Comparison of ENCODE assay signal across 8 cellular contexts in genomic region chr5:132389453-132390286, GRCh38. TPM values are rescaled to one million over a fixed set of nuclear protein-coding genes. Genes with fewer than 3 reads are reported as not detected.
DNase-seq lines count a peak whose midpoint lies in the region; ATAC-seq and TF ChIP-seq lines count a peak whose summit lies in the region.

No MANE protein-coding gene starts in this region.

- intact Hi-C loops in testis (cut with DNase I; ENCODE audit: low total_unique reads), result loop anchor here (5.0 kb wide), 1 partner anchor 108 kb away; no protein-coding TSS in a partner anchor

- H3K4me1 ChIP-seq in SJCRH30, result peaks cover 41% of the 10 kb centered on the region
- peaks cover 45% of the 10 kb centered on the region for H3K4me1 ChIP-seq in skeletal muscle satellite cell (ENCODE audit: control insufficient read depth, insufficient read depth, low read length)
- peaks cover 30% of the 10 kb centered on the region for H3K4me1 ChIP-seq in testis

- TF ChIP-seq POLR2A in testis (IDR thresholded peaks at IDR 0.05), result no peak

- H3K4me2 ChIP-seq in skeletal muscle satellite cell (ENCODE audit: low read length), result peak overlapping the region; percentile 6

- TF ChIP-seq CTCF in testis (IDR thresholded peaks at IDR 0.05), result no peak

- H3K27ac ChIP-seq in SJCRH30 (no peak overlapping the region), testis (no peak overlapping the region)

- H3K36me3 ChIP-seq in SJCRH30, result no peaks in the 10 kb centered on the region
- H3K36me3 ChIP-seq in skeletal muscle satellite cell (ENCODE audit: insufficient read depth, low read length), result peaks cover 7% of the 10 kb centered on the region
- no peaks in the 10 kb centered on the region for H3K36me3 ChIP-seq in testis (ENCODE audit: low read depth, missing control alignments)

- peak overlapping the region; percentile 6 for H3K9ac ChIP-seq in skeletal muscle satellite cell (ENCODE audit: low read depth, low read length)

- H3K4me3 ChIP-seq in SJCRH30 (no peak overlapping the region), skeletal muscle satellite cell (ENCODE audit: low read length) (no peak overlapping the region), testis (no peak overlapping the region)

- H3K9me3 ChIP-seq in SJCRH30 (replicated peaks) (no peaks in the 10 kb centered on the region), skeletal muscle satellite cell (replicated peaks; ENCODE audit: low read length) (no peaks in the 10 kb centered on the region), testis (no peaks in the 10 kb centered on the region)

- DNase-seq in GM04504 (ENCODE audit: low read depth) (peak; percentile 100), SJCRH30 (peak; percentile 69 to 71), fibroblast of gingiva (ENCODE audit: low read depth) (peak; percentile 94), NCI-H2107 (lab: John Stamatoyannopoulos, UW) (no peak), testis (no peak), NOMO-1 (lab: John Stamatoyannopoulos, UW; ENCODE audit: unreplicated experiment in 2 of 2) (no peak)

- H3K27me3 ChIP-seq in SJCRH30, result no peaks in the 10 kb centered on the region
- no peaks in the 10 kb centered on the region for H3K27me3 ChIP-seq in skeletal muscle satellite cell (ENCODE audit: control insufficient read depth, insufficient read depth, low read length)
- no peaks in the 10 kb centered on the region for H3K27me3 ChIP-seq in testis

- no peak for ATAC-seq in GM19395 (IDR thresholded peaks at IDR 0.05; ENCODE audit: unreplicated experiment)

- WGBS in testis, 2 donors, result 91 to 98% methylated on average over 10 to 11 of the region's 11 CpGs

RNA-seq across cellular contexts. Expression of gene SLC22A5, which starts 20.2 kb away (rescaled TPM):
- total RNA-seq in SJCRH30 (2014; rRNA removed; shearing (Covaris generic)), result 0.13 and 0.47 TPM in 2 replicates
- 2.5 and 8.5 TPM in 2 replicates for total RNA-seq in skeletal muscle satellite cell (2012; rRNA removed)
- total RNA-seq in testis, result 10 to 100 TPM in 1 of 2 donors, 1 to 10 TPM in 1; 9.5 to 11.8 TPM
- 11.9 TPM for polyA plus RNA-seq in testis (ENCODE audit: insufficient read depth, low read depth, low replicate concordance)

Comparison
In these comparisons a context has a peak if more than half of its experiments do, and no peak if none do; other contexts are left out.
1. DNase-seq: peak in GM04504 (single experiment), SJCRH30 (2 of 2) and fibroblast of gingiva (single experiment); none in NCI-H2107 (single experiment), testis (single experiment) and NOMO-1 (0 of 2).